Comparison of ENCODE assay signal across 1 cellular context in genomic region chr19:50333235-50333736, GRCh38.
TF ChIP-seq lines count a peak whose summit lies in the region.

No MANE protein-coding gene starts in this region.

TF ChIP-seq in K562, 482 proteins besides CTCF, POLR2A, EP300 and RAD21 (continued from another document and continues in another):
- no peak for TF ChIP-seq BRF2 (IDR thresholded peaks at IDR 0.05; ENCODE audit: borderline replicate concordance, insufficient read depth, insufficient read length)
- no peak for TF ChIP-seq ETV5 (CRISPR knock-in tag; IDR thresholded peaks at IDR 0.05; ENCODE audit: low read depth)
- TF ChIP-seq ZNF707 (CRISPR knock-in tag; conservative IDR thresholded peaks at IDR 0.05), result no peak
- TF ChIP-seq ZNF696 (CRISPR knock-in tag; conservative IDR thresholded peaks at IDR 0.05), result no peak
- no peak for TF ChIP-seq ZKSCAN1 (IDR thresholded peaks at IDR 0.05; ENCODE audit: low read depth, low read length)
- TF ChIP-seq XRCC4 (IDR thresholded peaks at IDR 0.05; ENCODE audit: extremely low read depth, insufficient read depth, insufficient read length), result no peak
- no peak for TF ChIP-seq ASH1L (IDR thresholded peaks at IDR 0.05; ENCODE audit: borderline replicate concordance, low read depth, partially characterized antibody)
- TF ChIP-seq SRSF1 (IDR thresholded peaks at IDR 0.05; ENCODE audit: low read depth, low read length), result no peak
- no peak for TF ChIP-seq ZNF717 (CRISPR knock-in tag; IDR thresholded peaks at IDR 0.05)
- no peak for TF ChIP-seq POLR3G (IDR thresholded peaks at IDR 0.05; ENCODE audit: extremely low read depth, insufficient read length, insufficient replicate concordance)
- TF ChIP-seq ZSCAN29 (IDR thresholded peaks at IDR 0.05), result no peak
- TF ChIP-seq NONO (IDR thresholded peaks at IDR 0.05; ENCODE audit: low read depth in 2 of 2, low read length in 1 of 2), result no peak
- TF ChIP-seq ADNP (tag; IDR thresholded peaks at IDR 0.05), result no peak
- TF ChIP-seq RFX5 (IDR thresholded peaks at IDR 0.05; ENCODE audit: low read depth, low read length), result no peak
- no peak for TF ChIP-seq ZNF324 (CRISPR knock-in tag; IDR thresholded peaks at IDR 0.05)
- TF ChIP-seq ELF4 (CRISPR knock-in tag; IDR thresholded peaks at IDR 0.05), result no peak
- TF ChIP-seq MXD1 (CRISPR knock-in tag; IDR thresholded peaks at IDR 0.05; ENCODE audit: borderline replicate concordance, poor library complexity, severe bottlenecking), result no peak
- TF ChIP-seq E4F1 (CRISPR knock-in tag; IDR thresholded peaks at IDR 0.05; ENCODE audit: borderline replicate concordance), result no peak
- no peak for TF ChIP-seq PREB (CRISPR knock-in tag; IDR thresholded peaks at IDR 0.05)
- no peak for TF ChIP-seq PRMT5 (CRISPR knock-in tag; IDR thresholded peaks at IDR 0.05)
- no peak for TF ChIP-seq TCF15 (CRISPR knock-in tag; IDR thresholded peaks at IDR 0.05)
- TF ChIP-seq BACH1 (tag; IDR thresholded peaks at IDR 0.05), result no peak; the same call in 1 of the 2 replicates
- TF ChIP-seq ZNF586 (CRISPR knock-in tag; conservative IDR thresholded peaks at IDR 0.05), result no peak
- TF ChIP-seq HDAC8 (tag; IDR thresholded peaks at IDR 0.05), result no peak
- TF ChIP-seq ARID1B (IDR thresholded peaks at IDR 0.05), result peak; percentile 50
- TF ChIP-seq RFX7 (CRISPR knock-in tag; IDR thresholded peaks at IDR 0.05), result no peak
- no peak for TF ChIP-seq HIVEP1 (CRISPR knock-in tag; IDR thresholded peaks at IDR 0.05)
- no peak for TF ChIP-seq XRCC5 (IDR thresholded peaks at IDR 0.05; ENCODE audit: low read depth, low read length)
- peak; percentile 60 for TF ChIP-seq FOXP4 (CRISPR knock-in tag; IDR thresholded peaks at IDR 0.05; ENCODE audit: borderline replicate concordance)
- TF ChIP-seq ZBTB43 (CRISPR knock-in tag; IDR thresholded peaks at IDR 0.05), result no peak
- no peak for TF ChIP-seq COPS2 (conservative IDR thresholded peaks at IDR 0.05)
- no peak for TF ChIP-seq REST (CRISPR knock-in tag; IDR thresholded peaks at IDR 0.05; ENCODE audit: low read depth)
- TF ChIP-seq SMARCE1 (IDR thresholded peaks at IDR 0.05), result 0 out of 2 replicates have a peak, but pooled peaks have one; percentile 38
- no peak for TF ChIP-seq ZNF224 (CRISPR knock-in tag; IDR thresholded peaks at IDR 0.05)
- no peak for TF ChIP-seq E2F4 (CRISPR knock-in tag; IDR thresholded peaks at IDR 0.05; ENCODE audit: low read depth)
- TF ChIP-seq POLR2G (IDR thresholded peaks at IDR 0.05; ENCODE audit: low read depth, low read length), result no peak
- no peak for TF ChIP-seq WHSC1 (IDR thresholded peaks at IDR 0.05; ENCODE audit: low read length)
- TF ChIP-seq RERE (CRISPR knock-in tag; IDR thresholded peaks at IDR 0.05; ENCODE audit: borderline replicate concordance), result no peak
- peak; percentile 7; the same call in 1 of the 2 replicates for TF ChIP-seq SOX6 (IDR thresholded peaks at IDR 0.05)
- no peak for TF ChIP-seq RBM39 (optimal IDR thresholded peaks at IDR 0.05; ENCODE audit: low read depth, low read length)
- TF ChIP-seq JUNB (CRISPR knock-in tag; conservative IDR thresholded peaks at IDR 0.05), result no peak
- no peak for TF ChIP-seq RNF219 (CRISPR knock-in tag; IDR thresholded peaks at IDR 0.05)
